1 cellular context compared by ENCODE assay signal in genomic region chr11:131671764-131672163, GRCh38.
TF ChIP-seq lines count a peak whose summit lies in the region.

No MANE protein-coding gene starts in this region.

TF ChIP-seq in HepG2, 621 proteins besides CTCF, POLR2A, EP300 and RAD21 (continued from another document):
- TF ChIP-seq AHDC1 (CRISPR knock-in tag; IDR thresholded peaks at IDR 0.05; ENCODE audit: borderline replicate concordance) (no peak), STAG1 (CRISPR knock-in tag; IDR thresholded peaks at IDR 0.05) (peak; percentile 21; the same call in 1 of the 2 replicates), JDP2 (CRISPR knock-in tag; IDR thresholded peaks at IDR 0.05; ENCODE audit: borderline replicate concordance) (no peak), SKIL (CRISPR knock-in tag; IDR thresholded peaks at IDR 0.05; ENCODE audit: borderline replicate concordance) (no peak), ZNF33B (CRISPR knock-in tag; IDR thresholded peaks at IDR 0.05) (no peak), ATRX (CRISPR knock-in tag; IDR thresholded peaks at IDR 0.05; ENCODE audit: borderline replicate concordance) (no peak), MIER2 (CRISPR knock-in tag; IDR thresholded peaks at IDR 0.05) (peak; percentile 21; the same call in 1 of the 2 replicates), REST (IDR thresholded peaks at IDR 0.05; ENCODE audit: borderline replicate concordance in 1 of 2, low read depth in 1 of 2, low read length in 2 of 2) (peak in 1 of 2 experiments; percentile 71; a peak in 2 of 4 replicates), ZNF546 (CRISPR knock-in tag; conservative IDR thresholded peaks at IDR 0.05) (no peak), ZNF235 (CRISPR knock-in tag; IDR thresholded peaks at IDR 0.05; ENCODE audit: borderline replicate concordance) (no peak), KLF12 (CRISPR knock-in tag; IDR thresholded peaks at IDR 0.05; ENCODE audit: borderline replicate concordance) (no peak), ZNF383 (CRISPR knock-in tag; IDR thresholded peaks at IDR 0.05; ENCODE audit: borderline replicate concordance) (no peak), ZFP37 (CRISPR knock-in tag; IDR thresholded peaks at IDR 0.05; ENCODE audit: borderline replicate concordance) (no peak), GLMP (CRISPR knock-in tag; IDR thresholded peaks at IDR 0.05; ENCODE audit: borderline replicate concordance) (no peak)
TF ChIP-seq in HepG2: peak in this region for 3.
